Comparison of ENCODE assay signal across 12 cellular contexts in genomic region chr1:68136187-68136586, GRCh38.
A peak's percentile ranks its signal among the peaks of the same experiment; 100 is the strongest.
DNase-seq lines count a peak whose midpoint lies in the region; ATAC-seq and TF ChIP-seq lines count a peak whose summit lies in the region.
"Had no signal": no experiment of that assay in that cellular context is flagged by ENCODE, and none has a peak within 500 bp of the region (broad histone marks: within the 10 kb centered on the region; RNA-seq: fewer than 3 reads in every experiment).

No MANE protein-coding gene starts in this region.

- H3K9ac ChIP-seq in GM23248, result no peak overlapping the region
- H3K9ac ChIP-seq: KMS-11 had no signal

- peaks cover 67% of the 10 kb centered on the region for H3K36me3 Mint-ChIP-seq in osteocyte (ENCODE audit: unreplicated experiment)
- H3K36me3 Mint-ChIP-seq in activated T-helper 17 cell treated with anti-CD3 and anti-CD28 coated beads, Interleukin-2, amount 50 U/mL, for 72 hours (ENCODE audit: low read depth), result no peaks in the 10 kb centered on the region
- H3K36me3 Mint-ChIP-seq: CD8-positive, alpha-beta T cell had no signal

- H3K27me3 Mint-ChIP-seq in osteocyte (ENCODE audit: unreplicated experiment), result no peaks in the 10 kb centered on the region
- H3K27me3 Mint-ChIP-seq in activated T-helper 17 cell treated with anti-CD3 and anti-CD28 coated beads, Interleukin-2, amount 50 U/mL, for 72 hours, result peaks cover 12% of the 10 kb centered on the region

- H3K79me2 ChIP-seq in GM23248 (ENCODE audit: insufficient read depth), result no peaks in the 10 kb centered on the region

- no peak overlapping the region for H2AFZ ChIP-seq in GM23248

- no peaks in the 10 kb centered on the region; the same call in 1 of the 2 replicates for H3K4me1 ChIP-seq in GM23248 (ENCODE audit: insufficient read depth)

- no peaks in the 10 kb centered on the region for H3K36me3 ChIP-seq in GM23248 (ENCODE audit: low read depth)

- no peak for ATAC-seq in GM21423 (IDR thresholded peaks at IDR 0.05; ENCODE audit: unreplicated experiment)
- ATAC-seq in activated T-helper 17 cell treated with anti-CD3 and anti-CD28 coated beads, Interleukin-2, amount 50 U/mL, for 72 hours (replicated peaks), result no peak
- ATAC-seq: CD8-positive, alpha-beta T cell had no signal

- 95 to 98% methylated on average over 2 of the region's 2 CpGs for WGBS in GM23248 (ENCODE audit: low coverage in 1 of 2, low lambda C conversion rate in 2 of 2, missing lambda C conversion rate in 2 of 2), 2 experiments

- H3K9me2 ChIP-seq in GM23248 (ENCODE audit: insufficient read depth), result no peaks in the 10 kb centered on the region

- H3K9me3 ChIP-seq in GM23248 (ENCODE audit: low read depth), result no peaks in the 10 kb centered on the region

- no peak overlapping the region for H3K4me2 ChIP-seq in GM23248 (ENCODE audit: unreplicated experiment)
- H3K4me2 ChIP-seq: KMS-11 had no signal

- TF ChIP-seq CTCF in epithelial cell of esophagus (IDR thresholded peaks at IDR 0.05; ENCODE audit: insufficient read depth, low read depth, low read length, missing control alignments) (no peak), osteocyte (IDR thresholded peaks at IDR 0.05) (no peak)

- DNase-seq in GM23248, result peak; percentile 43
- peak; percentile 78 for DNase-seq in RPMI7951 (ENCODE audit: low read depth)
- peak; percentile 82 for DNase-seq in epithelial cell of esophagus (ENCODE audit: low read depth)
- DNase-seq in osteocyte (ENCODE audit: extremely low spot score, unreplicated experiment), result no peak
- DNase-seq in NCI-H1092 (lab: John Stamatoyannopoulos, UW), result no peak
- DNase-seq: CD8-positive, alpha-beta T cell; DMS 273 treated with DMSO at 0.1 percent for 48 hours; NCI-H187 treated with DMSO at 0.1 percent for 48 hours; NCI-H510A treated with DMSO at 0.1 percent for 48 hours had no signal

- in situ Hi-C loops in GM23248 (cut with MboI), result no loop called here

- H3K4me3 ChIP-seq in GM23248 (no peak overlapping the region), epithelial cell of esophagus (ENCODE audit: low read length) (no peak overlapping the region)

- H4K20me1 ChIP-seq in GM23248 (ENCODE audit: insufficient read depth), result no peaks in the 10 kb centered on the region

- no peaks in the 10 kb centered on the region for H3K27me3 ChIP-seq in GM23248 (replicated peaks; ENCODE audit: insufficient read depth)

- no peaks in the 10 kb centered on the region for H3K9me3 Mint-ChIP-seq in osteocyte (ENCODE audit: unreplicated experiment)
- H3K9me3 Mint-ChIP-seq in activated T-helper 17 cell treated with anti-CD3 and anti-CD28 coated beads, Interleukin-2, amount 50 U/mL, for 72 hours, result no peaks in the 10 kb centered on the region
- H3K9me3 Mint-ChIP-seq: CD8-positive, alpha-beta T cell had no signal

- H3K27ac ChIP-seq in GM23248, result no peak overlapping the region
- H3K27ac ChIP-seq: KMS-11 had no signal

- peaks cover 28% of the 10 kb centered on the region for H3K4me1 Mint-ChIP-seq in osteocyte (ENCODE audit: unreplicated experiment)
- H3K4me1 Mint-ChIP-seq in activated T-helper 17 cell treated with anti-CD3 and anti-CD28 coated beads, Interleukin-2, amount 50 U/mL, for 72 hours, result no peaks in the 10 kb centered on the region

- H3K27ac Mint-ChIP-seq in osteocyte (ENCODE audit: unreplicated experiment), result peak overlapping the region; percentile 65
- no peak overlapping the region for H3K27ac Mint-ChIP-seq in activated T-helper 17 cell treated with anti-CD3 and anti-CD28 coated beads, Interleukin-2, amount 50 U/mL, for 72 hours
- H3K27ac Mint-ChIP-seq: CD8-positive, alpha-beta T cell had no signal

- no peaks in the 10 kb centered on the region for H3F3A ChIP-seq in GM23248 (ENCODE audit: insufficient read depth)

- no peak overlapping the region for H3K4me3 Mint-ChIP-seq in osteocyte (ENCODE audit: unreplicated experiment)
- H3K4me3 Mint-ChIP-seq in activated T-helper 17 cell treated with anti-CD3 and anti-CD28 coated beads, Interleukin-2, amount 50 U/mL, for 72 hours, result no peak overlapping the region
- H3K4me3 Mint-ChIP-seq: CD8-positive, alpha-beta T cell had no signal

Comparison
In these comparisons a context has a peak if more than half of its experiments do, and no peak if none do; other contexts are left out.
1. DNase-seq: peak in GM23248 (single experiment), RPMI7951 (single experiment) and epithelial cell of esophagus (single experiment); none in osteocyte (single experiment) and NCI-H1092 (single experiment).